Comparison of ENCODE assay signal across 8 cellular contexts in the genomic region with DNA sequence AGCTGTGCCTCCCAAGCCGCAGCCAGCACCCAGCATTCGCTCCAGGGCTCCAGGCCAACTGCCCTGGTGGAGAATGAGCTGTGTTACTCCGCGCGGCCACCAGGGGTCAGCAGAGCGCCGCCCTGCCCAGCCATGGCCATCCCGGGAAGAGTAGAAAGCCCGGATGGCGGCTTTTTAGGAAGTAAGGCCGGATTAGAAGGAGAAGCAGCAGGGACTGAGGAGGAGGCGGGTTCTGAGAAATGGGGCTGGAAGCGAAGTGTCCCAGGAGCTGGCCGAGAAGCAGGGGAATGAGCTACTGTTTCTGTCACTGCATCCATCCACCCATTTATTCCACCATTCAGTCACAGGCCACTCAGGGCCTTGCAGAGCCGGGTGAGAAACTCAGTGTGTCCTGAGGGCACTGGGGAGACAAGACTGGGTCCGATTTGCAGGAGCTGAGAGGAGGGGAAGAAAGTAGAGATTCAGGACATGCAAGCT. TPM values are rescaled to one million over a fixed set of nuclear protein-coding genes. Genes with fewer than 3 reads are reported as not detected.
DNase-seq lines count a peak whose midpoint lies in the region; ATAC-seq and TF ChIP-seq lines count a peak whose summit lies in the region.

No MANE protein-coding gene starts in this region.

- no peak overlapping the region for H3K9ac ChIP-seq in BLaER1

- peak overlapping the region; percentile 46 for H3K4me2 ChIP-seq in BLaER1

- H3K4me1 ChIP-seq in BLaER1: no peaks in the 10 kb centered on the region

- CTCF ChIA-PET in activated CD8-positive, alpha-beta T cell treated with anti-CD3 and anti-CD28 coated beads for 36 hours (lab: Charles Lee): interaction anchor here (0.5 to 4.6 kb wide), 75 partner anchors 11 to 284 kb away, joined by 3 to 67 read pairs (median 5); a partner anchor contains a TSS

- H3K36me3 ChIP-seq in BLaER1: no peaks in the 10 kb centered on the region
- H3K36me3 ChIP-seq in H7 (replicated peaks; ENCODE audit: control insufficient read depth, insufficient read depth, low read length): no peaks in the 10 kb centered on the region

- H3K27me3 ChIP-seq in BLaER1 (peaks cover 2% of the 10 kb centered on the region; the same call in 1 of the 2 replicates), H7 (ENCODE audit: control insufficient read depth, insufficient read depth, low read length) (peaks cover 2% of the 10 kb centered on the region)

- intact Hi-C loops in activated CD8-positive, alpha-beta T cell treated with anti-CD3 and anti-CD28 coated beads for 36 hours (cut with micrococcal nuclease): no loop called here

- H3K4me3 Mint-ChIP-seq in activated CD8-positive, alpha-beta T cell treated with anti-CD3 and anti-CD28 coated beads for 36 hours: no peak overlapping the region

- DNase-seq in H7: peak; percentile 94
- peak; percentile 59 for DNase-seq in NCI-H526 treated with DMSO at 0.1 percent for 48 hours (lab: John Stamatoyannopoulos, UW)
- peak; percentile 65 for DNase-seq in activated CD8-positive, alpha-beta T cell treated with anti-CD3 and anti-CD28 coated beads for 36 hours
- DNase-seq in effector CD8-positive, alpha-beta T cell (lab: John Stamatoyannopoulos, UW): peak; percentile 50
- DNase-seq in mesenteric fat pad (ENCODE audit: low spot score): peak; percentile 92
- peak; percentile 19 to 44 for DNase-seq in stimulated activated CD8-positive, alpha-beta memory T cell treated with anti-CD3 and anti-CD28 coated beads, Interleukin-4, amount 100 ng/mL, for 1 hour (ENCODE audit: low read depth in 2 of 2, low spot score in 1 of 2)

- peaks cover 4% of the 10 kb centered on the region for H3K27me3 Mint-ChIP-seq in activated CD8-positive, alpha-beta T cell treated with anti-CD3 and anti-CD28 coated beads for 36 hours

- no peaks in the 10 kb centered on the region for H4K20me1 ChIP-seq in BLaER1

- H3K4me1 Mint-ChIP-seq in activated CD8-positive, alpha-beta T cell treated with anti-CD3 and anti-CD28 coated beads for 36 hours (ENCODE audit: low read depth): peaks cover 9% of the 10 kb centered on the region

- no peaks in the 10 kb centered on the region for H3K36me3 Mint-ChIP-seq in activated CD8-positive, alpha-beta T cell treated with anti-CD3 and anti-CD28 coated beads for 36 hours (ENCODE audit: low read depth)

- H3K27ac ChIP-seq in BLaER1: no peak overlapping the region

- peaks cover 11% of the 10 kb centered on the region; the same call in 1 of the 2 replicates for H3K9me3 ChIP-seq in BLaER1

- TF ChIP-seq CTCF in activated CD8-positive, alpha-beta T cell treated with anti-CD3 and anti-CD28 coated beads for 36 hours (IDR thresholded peaks at IDR 0.05): peak; percentile 100

- no peak overlapping the region for H3K27ac Mint-ChIP-seq in activated CD8-positive, alpha-beta T cell treated with anti-CD3 and anti-CD28 coated beads for 36 hours

- H3K4me3 ChIP-seq in BLaER1: no peak overlapping the region
- H3K4me3 ChIP-seq in H7 (ENCODE audit: insufficient read depth, low read depth, low read length): no peak overlapping the region

- POLR2A ChIA-PET in activated CD8-positive, alpha-beta T cell treated with anti-CD3 and anti-CD28 coated beads for 36 hours (lab: Charles Lee): interaction anchor here (0.6 to 1.5 kb wide), 4 partner anchors 7 to 118 kb away, joined by 3 to 4 read pairs (median 3); a partner anchor contains a TSS

- no peaks in the 10 kb centered on the region for H3K9me3 Mint-ChIP-seq in activated CD8-positive, alpha-beta T cell treated with anti-CD3 and anti-CD28 coated beads for 36 hours

- ATAC-seq in activated CD8-positive, alpha-beta T cell treated with anti-CD3 and anti-CD28 coated beads for 36 hours: peak; percentile 96
- no peak for ATAC-seq in GM21515 (IDR thresholded peaks at IDR 0.05; ENCODE audit: unreplicated experiment)

RNA-seq across cellular contexts. Expression of a gene that starts 6.6 kb away (rescaled TPM):
- total RNA-seq in H7 (2014; rRNA removed; shearing (Covaris generic)): 3.2 and 6.1 TPM in 2 replicates
- under 1 TPM; 0.27 to 0.65 TPM for total RNA-seq in activated CD8-positive, alpha-beta T cell treated with anti-CD3 and anti-CD28 coated beads for 36 hours
- not detected for total RNA-seq in mesenteric fat pad

RNA-seq across cellular contexts. Expression of a gene that starts 35.3 kb away (rescaled TPM):
- total RNA-seq in H7 (2014; rRNA removed; shearing (Covaris generic)): 127 and 173 TPM in 2 replicates
- 10 to 100 TPM; 61.2 to 61.5 TPM for total RNA-seq in activated CD8-positive, alpha-beta T cell treated with anti-CD3 and anti-CD28 coated beads for 36 hours
- 23.7 TPM for total RNA-seq in mesenteric fat pad

Comparison
In these comparisons a context has a peak if more than half of its experiments do, and no peak if none do; other contexts are left out.
1. DNase-seq: peak in every context shown above with its lines; median percentile 94 in H7; 92 in mesenteric fat pad; 65 in activated CD8-positive, alpha-beta T cell treated with anti-CD3 and anti-CD28 coated beads for 36 hours; 59 in NCI-H526 treated with DMSO at 0.1 percent for 48 hours; 50 in effector CD8-positive, alpha-beta T cell; 32 in stimulated activated CD8-positive, alpha-beta memory T cell treated with anti-CD3 and anti-CD28 coated beads, Interleukin-4, amount 100 ng/mL, for 1 hour.